ENCODE assay signal across 1 cellular context in genomic region chr11:96235725-96236124, GRCh38.
TF ChIP-seq lines count a peak whose summit lies in the region.

No MANE protein-coding gene starts in this region.

TF ChIP-seq in GM12878, 131 proteins besides CTCF, POLR2A, EP300 and RAD21 (continued from another document):
- no peak for TF ChIP-seq E2F8 (IDR thresholded peaks at IDR 0.05; ENCODE audit: low read depth, partially characterized antibody)
- TF ChIP-seq CUX1 (IDR thresholded peaks at IDR 0.05; ENCODE audit: insufficient replicate concordance, low read depth, low read length) = no peak
- peak; percentile 43; the same call in 1 of the 2 replicates for TF ChIP-seq FOXM1 (IDR thresholded peaks at IDR 0.05; ENCODE audit: low read depth, low read length)
- TF ChIP-seq NR2F1 (conservative IDR thresholded peaks at IDR 0.05) = no peak
- TF ChIP-seq CHD4 (IDR thresholded peaks at IDR 0.05) = no peak
- 0 out of 2 replicates have a peak, but pooled peaks have one; percentile 33 for TF ChIP-seq ATF7 (IDR thresholded peaks at IDR 0.05; ENCODE audit: low read depth)
- TF ChIP-seq KDM1A (IDR thresholded peaks at IDR 0.05; ENCODE audit: borderline replicate concordance) = no peak
- no peak for TF ChIP-seq MLLT1 (IDR thresholded peaks at IDR 0.05)
- peak; percentile 49; the same call in 1 of the 2 replicates for TF ChIP-seq TCF12 (IDR thresholded peaks at IDR 0.05; ENCODE audit: low read depth, low read length)
- TF ChIP-seq SRF (IDR thresholded peaks at IDR 0.05; ENCODE audit: low read depth in 2 of 2, low read length in 2 of 2) = no peak
- TF ChIP-seq USF2 (IDR thresholded peaks at IDR 0.05; ENCODE audit: borderline replicate concordance, low read depth, low read length) = no peak
- no peak for TF ChIP-seq TBL1XR1 (IDR thresholded peaks at IDR 0.05; ENCODE audit: low read depth, low read length)
- peak; percentile 79 for TF ChIP-seq ATF2 (IDR thresholded peaks at IDR 0.05; ENCODE audit: low read length)
- no peak for TF ChIP-seq HCFC1 (IDR thresholded peaks at IDR 0.05; ENCODE audit: low read length)
- no peak for TF ChIP-seq LARP7 (IDR thresholded peaks at IDR 0.05)
- TF ChIP-seq NKRF (conservative IDR thresholded peaks at IDR 0.05) = no peak
- TF ChIP-seq NFXL1 (IDR thresholded peaks at IDR 0.05; ENCODE audit: borderline replicate concordance) = no peak
- TF ChIP-seq GABPA (IDR thresholded peaks at IDR 0.05; ENCODE audit: low read depth) = no peak
- TF ChIP-seq CREM (IDR thresholded peaks at IDR 0.05; ENCODE audit: low read depth) = peak; percentile 56
- TF ChIP-seq E4F1 (IDR thresholded peaks at IDR 0.05; ENCODE audit: borderline replicate concordance, partially characterized antibody) = no peak
- no peak for TF ChIP-seq SUPT20H (IDR thresholded peaks at IDR 0.05; ENCODE audit: borderline replicate concordance, control insufficient read depth, low read depth, low read length)
- peak in 1 of 2 experiments; percentile 47; a peak in 1 of 4 replicates for TF ChIP-seq ETV6 (conservative IDR thresholded peaks at IDR 0.05 in 1 of 2, IDR thresholded peaks at IDR 0.05 in 1 of 2; ENCODE audit: borderline replicate concordance in 1 of 2, low read depth in 1 of 2)
- TF ChIP-seq BMI1 (IDR thresholded peaks at IDR 0.05; ENCODE audit: borderline replicate concordance) = no peak
- TF ChIP-seq SP1 (IDR thresholded peaks at IDR 0.05; ENCODE audit: low read depth, low read length) = no peak
- 0 out of 2 replicates have a peak, but pooled peaks have one; percentile 52 for TF ChIP-seq BCL11A (IDR thresholded peaks at IDR 0.05; ENCODE audit: low read depth, low read length)
- no peak for TF ChIP-seq RAD51 (IDR thresholded peaks at IDR 0.05)
TF ChIP-seq in GM12878: peak in this region for 23.
